Comparison of ENCODE assay signal across 8 cellular contexts in the genomic region with DNA sequence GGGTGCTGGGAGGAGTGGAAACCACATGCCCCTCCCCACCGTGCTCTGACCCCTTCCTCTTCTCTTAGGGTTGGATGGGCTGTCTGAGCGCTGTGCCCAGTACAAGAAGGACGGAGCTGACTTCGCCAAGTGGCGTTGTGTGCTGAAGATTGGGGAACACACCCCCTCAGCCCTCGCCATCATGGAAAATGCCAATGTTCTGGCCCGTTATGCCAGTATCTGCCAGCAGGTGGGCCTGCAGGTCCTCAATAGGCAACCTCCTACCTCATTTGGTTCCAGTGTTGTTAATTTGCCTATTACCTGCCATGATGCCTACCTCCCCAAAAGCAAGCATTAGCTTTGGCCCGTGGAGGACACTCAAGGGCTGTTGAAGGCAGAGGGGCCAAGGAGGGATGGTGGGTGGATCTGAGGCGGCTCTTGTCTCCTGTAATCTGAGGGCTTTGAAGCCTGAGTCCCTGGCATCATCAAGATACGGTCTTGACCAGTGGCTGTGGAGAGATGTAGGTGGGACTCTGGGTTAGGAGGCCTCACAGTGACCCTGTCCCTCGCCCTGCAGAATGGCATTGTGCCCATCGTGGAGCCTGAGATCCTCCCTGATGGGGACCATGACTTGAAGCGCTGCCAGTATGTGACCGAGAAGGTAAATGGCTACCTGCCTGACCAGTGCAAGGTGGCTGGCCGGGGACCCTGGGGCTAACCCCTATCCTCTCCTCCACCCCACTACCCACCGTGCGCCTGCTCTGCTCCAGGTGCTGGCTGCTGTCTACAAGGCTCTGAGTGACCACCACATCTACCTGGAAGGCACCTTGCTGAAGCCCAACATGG. TPM values are rescaled to one million over a fixed set of nuclear protein-coding genes. Genes with fewer than 3 reads are reported as not detected.
DNase-seq lines count a peak whose midpoint lies in the region; ATAC-seq and TF ChIP-seq lines count a peak whose summit lies in the region.

No MANE protein-coding gene starts in this region.

- POLR2A ChIA-PET in activated CD4-positive, alpha-beta T cell treated with anti-CD3 and anti-CD28 coated beads for 36 hours (lab: Charles Lee), result interaction anchor here (0.6 kb wide), 1 partner anchor 340 kb away, joined by 5 read pairs; no protein-coding TSS in a partner anchor

- H3K27ac Mint-ChIP-seq in activated CD4-positive, alpha-beta T cell treated with anti-CD3 and anti-CD28 coated beads for 36 hours, result peak overlapping the region; percentile 87

- H3K27me3 Mint-ChIP-seq in activated CD4-positive, alpha-beta T cell treated with anti-CD3 and anti-CD28 coated beads for 36 hours, result no peaks in the 10 kb centered on the region

- H3K27me3 ChIP-seq in dorsolateral prefrontal cortex (no peaks in the 10 kb centered on the region), gastrocnemius medialis (no peaks in the 10 kb centered on the region)

- peaks cover 0 to 66% of the 10 kb centered on the region in 2 donors for H3K36me3 ChIP-seq in gastrocnemius medialis

- TF ChIP-seq POLR2A in gastrocnemius medialis (IDR thresholded peaks at IDR 0.05) (no peak), GM18505 (IDR thresholded peaks at IDR 0.05; ENCODE audit: borderline replicate concordance, extremely low read depth, insufficient read depth, insufficient read length) (no peak)

- peak in 3 of 4 experiments; percentile 9 to 20 (median 19) for DNase-seq in activated CD4-positive, CD25-positive, alpha-beta regulatory T cell (lab: John Stamatoyannopoulos, UW)
- no peak for DNase-seq in activated CD4-positive, CD25-positive, alpha-beta regulatory T cell treated with anti-CD3 and anti-CD28 coated beads, Interleukin-2, amount 50 U/mL, for 72 hours
- peak; percentile 76 for DNase-seq in activated CD4-positive, alpha-beta T cell treated with anti-CD3 and anti-CD28 coated beads for 36 hours
- DNase-seq in dorsolateral prefrontal cortex (peak in 2 of 10 donors; percentile 54 to 67), gastrocnemius medialis (no peak)

- H3K9me3 ChIP-seq in gastrocnemius medialis, result no peaks in the 10 kb centered on the region

- H3K9me3 Mint-ChIP-seq in activated CD4-positive, alpha-beta T cell treated with anti-CD3 and anti-CD28 coated beads for 36 hours (ENCODE audit: low read depth), result no peaks in the 10 kb centered on the region

- H3K4me3 ChIP-seq in dorsolateral prefrontal cortex (peak overlapping the region in 43 of 59 donors; percentile 1 to 100 (median 89)), gastrocnemius medialis (peak overlapping the region in 1 of 4 donors; percentile 9)

- peaks cover 80% of the 10 kb centered on the region for H3K36me3 Mint-ChIP-seq in activated CD4-positive, alpha-beta T cell treated with anti-CD3 and anti-CD28 coated beads for 36 hours (ENCODE audit: low read depth)

- peak in 17 of 56 donors; percentile 11 to 52 (median 24) for TF ChIP-seq CTCF in dorsolateral prefrontal cortex (IDR thresholded peaks at IDR 0.05 in 54 of 56, conservative IDR thresholded peaks at IDR 0.05 in 2 of 56; ENCODE audit: low read depth in 1 of 56, partially characterized antibody in 56 of 56)
- TF ChIP-seq CTCF in gastrocnemius medialis (IDR thresholded peaks at IDR 0.05 in 4 of 5, conservative IDR thresholded peaks at IDR 0.05 in 1 of 5), result peak in 3 of 5 experiments; percentile 13 to 37 (median 17)

- H3K4me1 Mint-ChIP-seq in activated CD4-positive, alpha-beta T cell treated with anti-CD3 and anti-CD28 coated beads for 36 hours, result peaks cover 30% of the 10 kb centered on the region

- in situ Hi-C loops in gastrocnemius medialis (cut with MboI; ENCODE audit: low sequenced_read_pairs in 4 of 4), result loop anchor here in 2 of 4 donors (25.0 kb wide), 2 partner anchors 293 to 343 kb away; a partner anchor contains a TSS

- H3K27ac ChIP-seq in dorsolateral prefrontal cortex (peak overlapping the region in 47 of 59 donors; percentile 4 to 100 (median 63)), gastrocnemius medialis (peak overlapping the region; percentile 97 to 100 (median 100))

- peaks cover 38 to 42% of the 10 kb centered on the region in 2 donors for H3K4me1 ChIP-seq in gastrocnemius medialis

- peak overlapping the region; percentile 59 for H3K4me3 Mint-ChIP-seq in activated CD4-positive, alpha-beta T cell treated with anti-CD3 and anti-CD28 coated beads for 36 hours

- no peak for ATAC-seq in activated CD4-positive, alpha-beta T cell treated with anti-CD3 and anti-CD28 coated beads for 36 hours
- ATAC-seq in gastrocnemius medialis, result no peak
- ATAC-seq in HG03520 (IDR thresholded peaks at IDR 0.05; ENCODE audit: unreplicated experiment), result no peak
- ATAC-seq in GM18505 (IDR thresholded peaks at IDR 0.05; ENCODE audit: unreplicated experiment), result no peak
- no peak for ATAC-seq in HG02678 (IDR thresholded peaks at IDR 0.05; ENCODE audit: unreplicated experiment)

- CTCF ChIA-PET in activated CD4-positive, alpha-beta T cell treated with anti-CD3 and anti-CD28 coated beads for 36 hours (lab: Charles Lee), result interaction anchor here (0.8 to 1.3 kb wide), 4 partner anchors 8 to 313 kb away, joined by 3 to 4 read pairs (median 4); a partner anchor contains a TSS

- intact Hi-C loops in activated CD4-positive, alpha-beta T cell treated with anti-CD3 and anti-CD28 coated beads for 36 hours (cut with DNase I, micrococcal nuclease), result loop anchor here (5.0 to 10.0 kb wide), 3 partner anchors 336 to 1144 kb away; a partner anchor contains a TSS
- intact Hi-C loops in dorsolateral prefrontal cortex (cut with DNase I) (loop anchor here (5.0 to 10.0 kb wide), 3 partner anchors 262 to 456 kb away; a partner anchor contains a TSS), gastrocnemius medialis (cut with DNase I; ENCODE audit: low total_unique reads) (loop anchor here (10.0 kb wide), 1 partner anchor 346 kb away; no protein-coding TSS in a partner anchor)

RNA-seq across cellular contexts. Expression of a gene that starts 3.4 kb away (rescaled TPM):
- total RNA-seq in activated CD4-positive, alpha-beta T cell treated with anti-CD3 and anti-CD28 coated beads for 36 hours, result 1,000 to 10,000 TPM; 2,482 to 3,644 TPM
- total RNA-seq in dorsolateral prefrontal cortex (1,000 to 10,000 TPM in 119 of 120 experiments, 100 to 1,000 TPM in 1; 996 to 2,428 (median 1,936) TPM), gastrocnemius medialis (over 10,000 TPM in 1 of 4 donors, 1,000 to 10,000 TPM in 3; 6,096 to 10,805 (median 7,093) TPM)

RNA-seq across cellular contexts. Expression of a gene that starts 6.8 kb away (rescaled TPM):
- 100 to 1,000 TPM; 106 to 113 TPM for total RNA-seq in activated CD4-positive, alpha-beta T cell treated with anti-CD3 and anti-CD28 coated beads for 36 hours
- total RNA-seq in dorsolateral prefrontal cortex, result 10 to 100 TPM; 23.6 to 41.9 (median 31.5) TPM
- total RNA-seq in gastrocnemius medialis, result 10 to 100 TPM; 23.8 to 64.3 (median 44.7) TPM

RNA-seq across cellular contexts. Expression of a gene that starts 22.8 kb away (rescaled TPM):
- 1 to 10 TPM; 2.7 to 3.0 TPM for total RNA-seq in activated CD4-positive, alpha-beta T cell treated with anti-CD3 and anti-CD28 coated beads for 36 hours
- total RNA-seq in dorsolateral prefrontal cortex (1 to 10 TPM in 113 of 120 experiments, under 1 TPM in 7; 0.38 to 5.7 (median 2.2) TPM), gastrocnemius medialis (under 1 TPM; 0.29 to 0.92 (median 0.67) TPM)

RNA-seq across cellular contexts. Expression of a gene that starts 27.1 kb away (rescaled TPM):
- 10 to 100 TPM; 17.4 to 19.1 TPM for total RNA-seq in activated CD4-positive, alpha-beta T cell treated with anti-CD3 and anti-CD28 coated beads for 36 hours
- 100 to 1,000 TPM; 149 to 346 (median 234) TPM for total RNA-seq in dorsolateral prefrontal cortex
- 100 to 1,000 TPM in 3 of 4 donors, 10 to 100 TPM in 1; 97.2 to 197 (median 154) TPM for total RNA-seq in gastrocnemius medialis

RNA-seq across cellular contexts. Expression of a gene that starts 37.9 kb away (rescaled TPM):
- 1 to 10 TPM; 3.7 to 4.0 TPM for total RNA-seq in activated CD4-positive, alpha-beta T cell treated with anti-CD3 and anti-CD28 coated beads for 36 hours
- 10 to 100 TPM; 11.7 to 72.6 (median 42.0) TPM for total RNA-seq in dorsolateral prefrontal cortex
- under 1 TPM in 1 of 4 donors, not detected in 3; 0.27 TPM for total RNA-seq in gastrocnemius medialis

Comparison
In these comparisons a context has a peak if more than half of its experiments do, and no peak if none do; other contexts are left out.
1. DNase-seq: peak in activated CD4-positive, CD25-positive, alpha-beta regulatory T cell (3 of 4) and activated CD4-positive, alpha-beta T cell treated with anti-CD3 and anti-CD28 coated beads for 36 hours (single experiment); none in activated CD4-positive, CD25-positive, alpha-beta regulatory T cell treated with anti-CD3 and anti-CD28 coated beads, Interleukin-2, amount 50 U/mL, for 72 hours (single experiment) and gastrocnemius medialis (0 of 2).